ENCODE assay signal across 1 cellular context in the genomic region with DNA sequence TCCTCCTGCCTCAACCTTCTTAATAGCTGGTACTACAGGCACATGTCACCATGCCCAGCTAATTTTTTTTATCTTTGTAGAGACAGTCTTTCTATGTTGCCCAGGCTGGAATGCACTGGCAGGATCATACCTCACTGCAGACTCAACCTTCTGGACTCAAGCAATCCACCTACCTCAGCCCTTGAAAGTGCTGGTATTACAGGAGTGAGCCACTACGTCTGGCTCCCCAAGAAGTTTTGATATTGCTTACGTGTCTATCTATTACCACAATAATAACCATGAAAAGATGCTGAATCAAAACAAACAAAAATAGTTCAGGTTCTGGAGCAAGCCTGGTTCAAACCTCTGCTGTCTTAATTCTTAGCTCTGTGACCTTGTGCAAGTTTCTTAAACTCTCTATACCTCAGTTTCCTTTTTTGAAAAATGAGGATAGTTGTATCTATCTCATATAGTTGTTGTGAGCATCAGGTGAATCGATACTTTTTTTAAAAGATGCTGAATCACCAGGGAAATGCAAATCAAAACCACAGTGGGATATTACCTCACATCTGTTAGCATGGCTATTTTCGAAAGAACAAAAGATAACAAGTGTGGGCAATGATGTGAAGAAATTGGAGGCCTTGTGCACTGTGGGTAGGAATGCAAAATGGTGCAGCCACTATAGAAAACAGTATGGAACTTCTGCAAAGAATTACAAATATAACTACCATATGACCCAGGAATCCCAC.
TF ChIP-seq lines count a peak whose summit lies in the region.

No MANE protein-coding gene starts in this region.

TF ChIP-seq in GM23338, 12 proteins besides CTCF, POLR2A, EP300 and RAD21 (continued from another document):
- TF ChIP-seq POLR2AphosphoS5 (IDR thresholded peaks at IDR 0.05; ENCODE audit: low read depth), result no peak
